Comparison of ENCODE assay signal across 19 cellular contexts in genomic region chr9:111613436-111614040, GRCh38. TPM values are rescaled to one million over a fixed set of nuclear protein-coding genes. Genes with fewer than 3 reads are reported as not detected.
DNase-seq lines count a peak whose midpoint lies in the region; ATAC-seq and TF ChIP-seq lines count a peak whose summit lies in the region.
"Had no signal": no experiment of that assay in that cellular context is flagged by ENCODE, and none has a peak within 500 bp of the region (broad histone marks: within the 10 kb centered on the region; RNA-seq: fewer than 3 reads in every experiment).

No MANE protein-coding gene starts in this region.

- H3K4me3 ChIP-seq in epithelial cell of proximal tubule (ENCODE audit: low read depth, low read length) = no peak overlapping the region
- H3K4me3 ChIP-seq: cardiac muscle cell, psoas muscle, smooth muscle cell, testis had no signal

- TF ChIP-seq CTCF in epithelial cell of proximal tubule (conservative IDR thresholded peaks at IDR 0.05; ENCODE audit: low read depth, low read length) = peak; percentile 19

- DNase-seq in HT-29 (ENCODE audit: low spot score) (peak; percentile 64), NCI-H69 (lab: John Stamatoyannopoulos, UW) (peak; percentile 97), epithelial cell of proximal tubule (ENCODE audit: low read depth) (no peak), renal cortical epithelial cell (ENCODE audit: low read depth) (peak; percentile 72), NCI-H1105 treated with DMSO at 0.1 percent for 48 hours (lab: John Stamatoyannopoulos, UW) (no peak)
- DNase-seq: activated CD4-positive, alpha-beta T cell treated with anti-CD3 and anti-CD28 coated beads for 48 hours; activated naive CD4-positive, alpha-beta T cell treated with anti-CD3 and anti-CD28 coated beads, Interleukin-2, amount 50 U/mL, for 16 hours; activated T-cell treated with anti-CD3 and anti-CD28 coated beads, Interleukin-2, amount 50 U/mL, for 72 hours; CD8-positive, alpha-beta T cell; GF-D8; head of caudate nucleus; NCI-H82; psoas muscle; stimulated activated naive B cell treated with anti-CD40 and anti-IgM and Interleukin-4, amounts not matched to agents 10 μg/mL and 1 μg/mL and 100 μg/mL, for 72 hours; testis had no signal

- ATAC-seq in HG02852 (IDR thresholded peaks at IDR 0.05; ENCODE audit: unreplicated experiment) = no peak
- ATAC-seq in HG03571 (IDR thresholded peaks at IDR 0.05; ENCODE audit: unreplicated experiment) = no peak
- ATAC-seq: activated T-cell treated with anti-CD3 and anti-CD28 coated beads, Interleukin-2, amount 50 U/mL, for 72 hours; CD8-positive, alpha-beta T cell; psoas muscle; stimulated activated naive B cell treated with anti-CD40 and anti-IgM and Interleukin-4, amounts not matched to agents 10 μg/mL and 1 μg/mL and 100 μg/mL, for 72 hours had no signal

RNA-seq across cellular contexts. Expression of gene PTGR1, which starts 14.1 kb away (rescaled TPM):
- total RNA-seq in HT-29 (2014; rRNA removed; shearing (Covaris generic)) = 39.8 and 41.3 TPM in 2 replicates
- 82.3 and 124 TPM in 2 replicates for total RNA-seq in epithelial cell of proximal tubule
- 106 and 167 TPM in 2 replicates for total RNA-seq in renal cortical epithelial cell
- total RNA-seq: CD8-positive, alpha-beta T cell had no signal

RNA-seq across cellular contexts. Expression of gene DNAJC25, which starts 17.6 kb away (rescaled TPM):
- 4.7 and 7.7 TPM in 2 replicates for total RNA-seq in HT-29 (2014; rRNA removed; shearing (Covaris generic))
- total RNA-seq in epithelial cell of proximal tubule (7.1 and 7.6 TPM in 2 replicates), renal cortical epithelial cell (12.2 and 20.2 TPM in 2 replicates)

RNA-seq across cellular contexts. Expression of gene GNG10, which starts 47.9 kb away (rescaled TPM):
- 8.6 and 13.7 TPM in 2 replicates for total RNA-seq in HT-29 (2014; rRNA removed; shearing (Covaris generic))
- total RNA-seq in epithelial cell of proximal tubule (74.3 and 87.8 TPM in 2 replicates), renal cortical epithelial cell (114 and 126 TPM in 2 replicates)

Comparison
In these comparisons a context has a peak if more than half of its experiments do, and no peak if none do; other contexts are left out.
1. DNase-seq: peak in HT-29 (single experiment), NCI-H69 (single experiment) and renal cortical epithelial cell (single experiment); none in epithelial cell of proximal tubule (single experiment) and NCI-H1105 treated with DMSO at 0.1 percent for 48 hours (single experiment).